Comparison of ENCODE assay signal across 1 cellular context in genomic region chr11:8584511-8584910, GRCh38.
TF ChIP-seq lines count a peak whose summit lies in the region.

No MANE protein-coding gene starts in this region.

TF ChIP-seq in WTC11, 78 proteins besides CTCF, POLR2A, EP300 and RAD21 (continued from another document):
- TF ChIP-seq, protein P1, sequence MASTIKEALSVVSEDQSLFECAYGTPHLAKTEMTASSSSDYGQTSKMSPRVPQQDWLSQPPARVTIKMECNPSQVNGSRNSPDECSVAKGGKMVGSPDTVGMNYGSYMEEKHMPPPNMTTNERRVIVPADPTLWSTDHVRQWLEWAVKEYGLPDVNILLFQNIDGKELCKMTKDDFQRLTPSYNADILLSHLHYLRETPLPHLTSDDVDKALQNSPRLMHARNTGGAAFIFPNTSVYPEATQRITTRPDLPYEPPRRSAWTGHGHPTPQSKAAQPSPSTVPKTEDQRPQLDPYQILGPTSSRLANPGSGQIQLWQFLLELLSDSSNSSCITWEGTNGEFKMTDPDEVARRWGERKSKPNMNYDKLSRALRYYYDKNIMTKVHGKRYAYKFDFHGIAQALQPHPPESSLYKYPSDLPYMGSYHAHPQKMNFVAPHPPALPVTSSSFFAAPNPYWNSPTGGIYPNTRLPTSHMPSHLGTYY (CRISPR knock-in tag; IDR thresholded peaks at IDR 0.05), result no peak
- TF ChIP-seq E2F1 (CRISPR knock-in tag; IDR thresholded peaks at IDR 0.05) (no peak), RELA (CRISPR knock-in tag; IDR thresholded peaks at IDR 0.05; ENCODE audit: borderline replicate concordance) (no peak), ZNF317 (CRISPR knock-in tag; IDR thresholded peaks at IDR 0.05; ENCODE audit: borderline replicate concordance, low read depth) (no peak), CDX4 (CRISPR knock-in tag; IDR thresholded peaks at IDR 0.05; ENCODE audit: borderline replicate concordance) (no peak), ZNF219 (CRISPR knock-in tag; IDR thresholded peaks at IDR 0.05; ENCODE audit: borderline replicate concordance) (no peak), ZNF232 (CRISPR knock-in tag; IDR thresholded peaks at IDR 0.05) (no peak), HMGA2 (CRISPR knock-in tag; IDR thresholded peaks at IDR 0.05) (no peak)
- TF ChIP-seq, protein P2, sequence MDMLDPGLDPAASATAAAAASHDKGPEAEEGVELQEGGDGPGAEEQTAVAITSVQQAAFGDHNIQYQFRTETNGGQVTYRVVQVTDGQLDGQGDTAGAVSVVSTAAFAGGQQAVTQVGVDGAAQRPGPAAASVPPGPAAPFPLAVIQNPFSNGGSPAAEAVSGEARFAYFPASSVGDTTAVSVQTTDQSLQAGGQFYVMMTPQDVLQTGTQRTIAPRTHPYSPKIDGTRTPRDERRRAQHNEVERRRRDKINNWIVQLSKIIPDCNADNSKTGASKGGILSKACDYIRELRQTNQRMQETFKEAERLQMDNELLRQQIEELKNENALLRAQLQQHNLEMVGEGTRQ (CRISPR knock-in tag; IDR thresholded peaks at IDR 0.05), result no peak
